Comparison of ENCODE assay signal across 9 cellular contexts in genomic region chr7:2138146-2138765, GRCh38.
A peak's percentile ranks its signal among the peaks of the same experiment; 100 is the strongest.
DNase-seq lines count a peak whose midpoint lies in the region; ATAC-seq lines count a peak whose summit lies in the region.
"Had no signal": no experiment of that assay in that cellular context is flagged by ENCODE, and none has a peak within 500 bp of the region (broad histone marks: within the 10 kb centered on the region; RNA-seq: fewer than 3 reads in every experiment).

No MANE protein-coding gene starts in this region.

- ATAC-seq in HG02852 (IDR thresholded peaks at IDR 0.05; ENCODE audit: unreplicated experiment) = peak; percentile 56
- no peak for ATAC-seq in GM18520 (IDR thresholded peaks at IDR 0.05; ENCODE audit: unreplicated experiment)
- ATAC-seq: heart right ventricle had no signal

- DNase-seq in DMS79 treated with DMSO at 0.1 percent for 48 hours (lab: John Stamatoyannopoulos, UW) (peak; percentile 73), NCI-H526 treated with DMSO at 0.1 percent for 48 hours (lab: John Stamatoyannopoulos, UW) (no peak), NCI-H1105 (lab: John Stamatoyannopoulos, UW) (no peak), SHP77 treated with DMSO at 0.1 percent for 48 hours (lab: John Stamatoyannopoulos, UW) (no peak)
- DNase-seq in activated T-cell treated with anti-CD3 and anti-CD28 coated beads, Interleukin-2, amount 50 U/mL, for 48 hours = peak; percentile 64 to 69
- DNase-seq in stimulated activated CD4-positive, alpha-beta T cell treated with anti-CD3 and anti-CD28 coated beads, Interleukin-12 subunit alpha, Interleukin-12 subunit beta, amount 100 ng/mL, for 24 hours (ENCODE audit: low read depth in 2 of 2) = peak; percentile 28 to 36

Comparison
In these comparisons a context has a peak if more than half of its experiments do, and no peak if none do; other contexts are left out.
1. DNase-seq: peak in DMS79 treated with DMSO at 0.1 percent for 48 hours (single experiment), activated T-cell treated with anti-CD3 and anti-CD28 coated beads, Interleukin-2, amount 50 U/mL, for 48 hours (2 of 2) and stimulated activated CD4-positive, alpha-beta T cell treated with anti-CD3 and anti-CD28 coated beads, Interleukin-12 subunit alpha, Interleukin-12 subunit beta, amount 100 ng/mL, for 24 hours (2 of 2); none in NCI-H526 treated with DMSO at 0.1 percent for 48 hours (single experiment), NCI-H1105 (single experiment) and SHP77 treated with DMSO at 0.1 percent for 48 hours (single experiment).